In the genomic region with DNA sequence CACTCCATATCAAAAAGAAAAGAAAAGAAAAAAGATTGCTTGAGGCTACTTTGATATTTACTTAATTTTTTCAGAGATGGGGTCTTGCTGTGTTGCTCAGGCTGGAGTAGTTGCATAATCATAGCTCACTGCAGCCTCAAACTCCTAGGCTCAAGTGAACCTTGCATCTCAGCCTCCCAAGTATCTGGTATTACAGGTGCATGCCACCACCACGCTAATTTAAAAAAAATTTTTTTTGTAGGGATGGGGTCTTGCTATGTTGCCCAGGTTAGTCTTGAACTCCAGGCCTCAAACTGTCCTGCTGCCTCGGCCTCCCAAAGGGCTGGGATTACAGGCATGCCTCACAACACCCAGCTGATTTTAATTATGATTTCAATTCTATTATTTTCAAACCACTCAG, we compare ENCODE assay signal across 24 cellular contexts.
"Had no signal": no experiment of that assay in that cellular context is flagged by ENCODE, and none has a peak within 500 bp of the region (broad histone marks: within the 10 kb centered on the region; RNA-seq: fewer than 3 reads in every experiment).

No MANE protein-coding gene starts in this region.

- H3K4me2 ChIP-seq: hepatocyte had no signal

- H3K9me3 ChIP-seq: esophagus muscularis mucosa, gastroesophageal sphincter, heart left ventricle, left lung, lower lobe of right lung, mucosa of descending colon had no signal

- FAIRE-seq: colon, endothelial cell of umbilical vein, islet of Langerhans, keratinocyte had no signal

- H2AFZ ChIP-seq: hepatocyte had no signal

- H3K9me3 Mint-ChIP-seq: mesothelial cell of epicardium had no signal

- H3K4me1 Mint-ChIP-seq: mesothelial cell of epicardium had no signal

- H3K27ac ChIP-seq: coronary artery, dorsolateral prefrontal cortex, esophagus muscularis mucosa, gastroesophageal sphincter, heart left ventricle, hepatocyte, left lung, lower lobe of right lung had no signal

- DNase-seq: dermis blood vessel endothelial cell; dorsolateral prefrontal cortex; effector CD4-positive, alpha-beta T cell; effector memory CD4-positive, alpha-beta T cell; foreskin fibroblast; foreskin melanocyte; heart left ventricle; hypothalamus; immature natural killer cell; left cardiac atrium; left lung; left ventricle myocardium superior; lower lobe of right lung; mesenchymal stem cell; mucosa of descending colon had no signal

- H3K27ac Mint-ChIP-seq: immature natural killer cell, mesothelial cell of epicardium had no signal

- H3K4me3 Mint-ChIP-seq: immature natural killer cell, mesothelial cell of epicardium had no signal

- H3K36me3 Mint-ChIP-seq: immature natural killer cell, mesothelial cell of epicardium had no signal

- H3K27me3 ChIP-seq: dorsolateral prefrontal cortex, esophagus muscularis mucosa, gastroesophageal sphincter, heart left ventricle, hepatocyte, left lung had no signal

- ATAC-seq: gastroesophageal sphincter, heart left ventricle, left cardiac atrium, left lung, left ventricle myocardium superior, lower lobe of right lung, mucosa of descending colon had no signal

- H3K36me3 ChIP-seq: esophagus muscularis mucosa, gastroesophageal sphincter, heart left ventricle, left lung, lower lobe of right lung had no signal

- H3K4me3 ChIP-seq: coronary artery, dorsolateral prefrontal cortex, esophagus muscularis mucosa, gastroesophageal sphincter, heart left ventricle, hepatocyte, left lung, lower lobe of right lung, mucosa of descending colon had no signal

- H3K79me2 ChIP-seq: hepatocyte had no signal

- H3K4me1 ChIP-seq: esophagus muscularis mucosa, gastroesophageal sphincter, heart left ventricle, left lung, lower lobe of right lung had no signal
